24 cellular contexts compared by ENCODE assay signal in genomic region chr2:222088561-222088960, GRCh38.
"Had no signal": no experiment of that assay in that cellular context is flagged by ENCODE, and none has a peak within 500 bp of the region (broad histone marks: within the 10 kb centered on the region; RNA-seq: fewer than 3 reads in every experiment).

No MANE protein-coding gene starts in this region.

- H3K27ac ChIP-seq: epithelial cell of prostate, esophagus muscularis mucosa, gastroesophageal sphincter, left ventricle myocardium inferior, lower lobe of right lung, neural progenitor cell, ovary, right atrium auricular region, sigmoid colon, skin epidermis, thoracic aorta had no signal

- H3K36me3 Mint-ChIP-seq: memory B cell; natural killer cell treated with Interleukin-12 subunit alpha and Interleukin-12 subunit beta and Interleukin-15 and Interleukin-18, amount 100 ng/mL, for 72 hours had no signal

- H3K27me3 Mint-ChIP-seq: natural killer cell treated with Interleukin-12 subunit alpha and Interleukin-12 subunit beta and Interleukin-15 and Interleukin-18, amount 100 ng/mL, for 72 hours; stimulated activated naive B cell treated with anti-CD40 and anti-IgM and Interleukin-4, amounts not matched to agents 10 μg/mL and 1 μg/mL and 100 μg/mL, for 72 hours had no signal

- H3K4me3 ChIP-seq: esophagus muscularis mucosa, gastroesophageal sphincter, left ventricle myocardium inferior, lower lobe of right lung, neural progenitor cell, ovary, right atrium auricular region, sigmoid colon, skin epidermis, thoracic aorta had no signal

- H3K4me3 Mint-ChIP-seq: memory B cell; natural killer cell treated with Interleukin-12 subunit alpha and Interleukin-12 subunit beta and Interleukin-15 and Interleukin-18, amount 100 ng/mL, for 72 hours; neural progenitor cell; stimulated activated naive B cell treated with anti-CD40 and anti-IgM and Interleukin-4, amounts not matched to agents 10 μg/mL and 1 μg/mL and 100 μg/mL, for 72 hours; stimulated activated naive CD8-positive, alpha-beta T cell treated with anti-CD3 and anti-CD28 coated beads, Interleukin-15, amount 100 ng/mL, for 72 hours had no signal

- H3K27ac Mint-ChIP-seq: memory B cell; natural killer cell treated with Interleukin-12 subunit alpha and Interleukin-12 subunit beta and Interleukin-15 and Interleukin-18, amount 100 ng/mL, for 72 hours; neural progenitor cell; stimulated activated naive B cell treated with anti-CD40 and anti-IgM and Interleukin-4, amounts not matched to agents 10 μg/mL and 1 μg/mL and 100 μg/mL, for 72 hours; stimulated activated naive CD8-positive, alpha-beta T cell treated with anti-CD3 and anti-CD28 coated beads, Interleukin-15, amount 100 ng/mL, for 72 hours had no signal

- H3K4me1 Mint-ChIP-seq: memory B cell; stimulated activated naive B cell treated with anti-CD40 and anti-IgM and Interleukin-4, amounts not matched to agents 10 μg/mL and 1 μg/mL and 100 μg/mL, for 72 hours; stimulated activated naive CD8-positive, alpha-beta T cell treated with anti-CD3 and anti-CD28 coated beads, Interleukin-15, amount 100 ng/mL, for 72 hours had no signal

- DNase-seq: effector memory CD4-positive, alpha-beta T cell; glutamatergic neuron; kidney; left cardiac atrium; left ventricle myocardium inferior; lower lobe of right lung; midbrain; nucleus accumbens; ovary; sigmoid colon; stimulated activated CD4-positive, alpha-beta T cell treated with anti-CD3 and anti-CD28 coated beads, Interleukin-2, amount 100 ng/mL, for 24 hours; stimulated activated CD4-positive, alpha-beta T cell treated with anti-CD3 and anti-CD28 coated beads, Interleukin-4, amount 100 ng/mL, for 4 hours; stimulated activated naive B cell treated with anti-CD40 and anti-IgM and Interleukin-4, amounts not matched to agents 10 μg/mL and 1 μg/mL and 100 μg/mL, for 72 hours; stimulated activated naive CD8-positive, alpha-beta T cell treated with anti-CD3 and anti-CD28 coated beads, Interleukin-15, amount 100 ng/mL, for 72 hours; trophoblast cell had no signal
